13 cellular contexts compared by ENCODE assay signal in the genomic region with DNA sequence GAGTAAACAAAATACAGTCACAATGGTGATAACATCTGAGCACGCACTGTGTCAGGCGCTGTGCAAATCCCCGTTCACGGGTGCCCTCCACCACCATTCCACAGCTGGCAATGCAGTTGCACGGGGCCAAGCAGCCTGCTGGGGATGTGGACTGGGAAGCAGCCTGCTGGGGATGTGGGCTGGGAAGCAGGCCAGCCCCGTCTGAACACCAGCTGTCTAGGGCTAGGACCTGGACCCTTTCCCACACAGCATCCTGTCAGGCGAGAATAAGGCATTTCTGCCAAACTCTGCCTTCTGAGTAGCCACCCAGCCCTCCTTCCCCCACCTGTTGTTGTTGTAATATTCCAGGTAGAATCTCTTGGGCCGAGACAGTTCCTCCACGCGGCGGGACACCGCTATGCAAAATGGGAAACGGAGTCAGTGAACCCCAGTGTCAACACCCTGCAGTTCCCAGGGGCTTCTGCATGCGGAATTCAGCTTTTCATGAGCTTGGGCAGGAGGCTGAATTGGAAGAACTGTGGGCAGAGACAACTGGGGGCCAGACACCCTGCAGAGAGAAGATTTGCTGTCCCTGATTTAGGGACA. TPM values are rescaled to one million over a fixed set of nuclear protein-coding genes. Genes with fewer than 3 reads are reported as not detected.
DNase-seq lines count a peak whose midpoint lies in the region; ATAC-seq and TF ChIP-seq lines count a peak whose summit lies in the region.
"Had no signal": no experiment of that assay in that cellular context is flagged by ENCODE, and none has a peak within 500 bp of the region (broad histone marks: within the 10 kb centered on the region; RNA-seq: fewer than 3 reads in every experiment).

No MANE protein-coding gene starts in this region.

- H3K36me3 ChIP-seq in neuronal stem cell (replicated peaks in 1 of 2; ENCODE audit: control insufficient read depth in 2 of 2, insufficient read depth in 2 of 2, low read length in 2 of 2) (no peaks in the 10 kb centered on the region), PC-9 (ENCODE audit: low read depth) (no peaks in the 10 kb centered on the region)

- H2AFZ ChIP-seq in neuronal stem cell (ENCODE audit: low read length): no peak overlapping the region
- no peak overlapping the region for H2AFZ ChIP-seq in PC-9

- H3K27me3 Mint-ChIP-seq in CD14-positive monocyte (ENCODE audit: low read depth in 3 of 3): peaks cover 11 to 32% (median 13%) of the 10 kb centered on the region in 3 donors

- intact Hi-C loops in PC-9 (cut with micrococcal nuclease; ENCODE audit: unreplicated experiment) (no loop called here), CD14-positive monocyte (cut with micrococcal nuclease) (no loop called here)

- H4K20me1 ChIP-seq in PC-9 (ENCODE audit: insufficient read depth): no peaks in the 10 kb centered on the region

- H2AK5ac ChIP-seq in neuronal stem cell (ENCODE audit: low read depth, low read length): no peak overlapping the region

- WGBS in neuronal stem cell (ENCODE audit: extremely low coverage in 2 of 2, insufficient read length in 2 of 2, insufficient replicate concordance in 1 of 2), 2 donors: no CpG with 5 or more reads among the region's 14 CpGs

- no peak overlapping the region for H3K9ac ChIP-seq in neuronal stem cell (ENCODE audit: low read depth, low read length, poor library complexity)

- H2BK15ac ChIP-seq in neuronal stem cell (ENCODE audit: low read length): no peak overlapping the region

- H3K27ac Mint-ChIP-seq in CD14-positive monocyte: no peak overlapping the region
- H3K27ac Mint-ChIP-seq: activated naive CD4-positive, alpha-beta T cell treated with anti-CD3 and anti-CD28 coated beads for 36 hours; stimulated activated naive CD8-positive, alpha-beta T cell treated with anti-CD3 and anti-CD28 coated beads, Interleukin-15, Interleukin-2, amounts not matched to agents 100 ng/mL and 50 ng/mL, for 24 hours had no signal

- POLR2A ChIA-PET in PC-9 (lab: Charles Lee; ENCODE audit: unreplicated experiment): no interaction called here

- H3K4me1 Mint-ChIP-seq in CD14-positive monocyte: no peaks in the 10 kb centered on the region

- DNase-seq in DMS79 treated with DMSO at 0.1 percent for 48 hours (lab: John Stamatoyannopoulos, UW): peak; percentile 21
- DNase-seq in NCI-H2171 treated with DMSO at 0.1 percent for 48 hours (lab: John Stamatoyannopoulos, UW): peak; percentile 81
- DNase-seq in fibroblast of gingiva (ENCODE audit: low read depth): peak; percentile 81
- DNase-seq in neuronal stem cell (ENCODE audit: low spot score): no peak
- no peak for DNase-seq in OCI-M2 (lab: John Stamatoyannopoulos, UW; ENCODE audit: unreplicated experiment)
- no peak for DNase-seq in PC-9
- DNase-seq in CD14-positive monocyte (ENCODE audit: low spot score): no peak
- DNase-seq: activated CD4-positive, alpha-beta T cell treated with anti-CD3 and anti-CD28 coated beads for 1 hour; activated naive CD4-positive, alpha-beta T cell treated with anti-CD3 and anti-CD28 coated beads for 36 hours; DND-41 had no signal

- no peak overlapping the region for H3K4me2 ChIP-seq in neuronal stem cell (ENCODE audit: insufficient read depth, low read length, poor library complexity, severe bottlenecking)
- no peak overlapping the region for H3K4me2 ChIP-seq in PC-9

- no peaks in the 10 kb centered on the region for H3K36me3 Mint-ChIP-seq in CD14-positive monocyte

- H3K9me3 ChIP-seq in neuronal stem cell (replicated peaks in 1 of 2; ENCODE audit: control insufficient read depth in 2 of 2, insufficient read depth in 1 of 2, low read depth in 1 of 2, low read length in 2 of 2) (peaks cover 0 to 1% of the 10 kb centered on the region in 2 donors), PC-9 (ENCODE audit: insufficient read depth, low read depth) (no peaks in the 10 kb centered on the region)

- no peak for ATAC-seq in GM21576 (IDR thresholded peaks at IDR 0.05; ENCODE audit: unreplicated experiment)
- ATAC-seq: left colon had no signal

- H3K4me1 ChIP-seq in neuronal stem cell (ENCODE audit: control insufficient read depth in 2 of 2, insufficient read depth in 1 of 2, low read depth in 1 of 2, low read length in 2 of 2) (peaks cover 0 to 2% of the 10 kb centered on the region in 2 donors), PC-9 (replicated peaks; ENCODE audit: insufficient read depth) (no peaks in the 10 kb centered on the region)

- H3K4me3 Mint-ChIP-seq in CD14-positive monocyte: no peak overlapping the region
- H3K4me3 Mint-ChIP-seq: activated naive CD4-positive, alpha-beta T cell treated with anti-CD3 and anti-CD28 coated beads for 36 hours; stimulated activated naive CD8-positive, alpha-beta T cell treated with anti-CD3 and anti-CD28 coated beads, Interleukin-15, Interleukin-2, amounts not matched to agents 100 ng/mL and 50 ng/mL, for 24 hours had no signal

- H4K91ac ChIP-seq in neuronal stem cell (ENCODE audit: low read depth, low read length, poor library complexity): no peak overlapping the region

- H3K79me2 ChIP-seq in PC-9 (ENCODE audit: low read depth): no peaks in the 10 kb centered on the region

- no peaks in the 10 kb centered on the region for H3K9me2 ChIP-seq in PC-9 (ENCODE audit: insufficient read depth)

- no peak for TF ChIP-seq CTCF in PC-9 (conservative IDR thresholded peaks at IDR 0.05)
- TF ChIP-seq CTCF in CD14-positive monocyte (IDR thresholded peaks at IDR 0.05): no peak

- H2BK12ac ChIP-seq in neuronal stem cell (ENCODE audit: low read length): no peak overlapping the region

- H3K4me3 ChIP-seq in neuronal stem cell (ENCODE audit: low read length in 2 of 2) (no peak overlapping the region), PC-9 (no peak overlapping the region)

- CTCF ChIA-PET in PC-9 (lab: Charles Lee): interaction anchor here (0.6 kb wide), 1 partner anchor 33 kb away, joined by 5 read pairs; no protein-coding TSS in a partner anchor

- no TSS peak for BruUV-seq in PC-9 (replicated peaks; lab: Mats Ljungman, UMichigan)

- H4K8ac ChIP-seq in neuronal stem cell (ENCODE audit: low read depth, low read length): no peak overlapping the region

- no peak overlapping the region for H3K4ac ChIP-seq in neuronal stem cell (ENCODE audit: low read length)

- H3K27me3 ChIP-seq in neuronal stem cell (ENCODE audit: control insufficient read depth in 3 of 3, insufficient read depth in 3 of 3, low read depth in 1 of 3, low read length in 3 of 3) (peaks cover 0 to 51% (median 0%) of the 10 kb centered on the region in 3 experiments), PC-9 (ENCODE audit: insufficient read depth, low read depth) (peaks cover 89% of the 10 kb centered on the region)

- no peaks in the 10 kb centered on the region for H3K79me1 ChIP-seq in neuronal stem cell (ENCODE audit: low read depth, low read length)

- no peaks in the 10 kb centered on the region for H3F3A ChIP-seq in PC-9 (ENCODE audit: insufficient read depth, low read depth)

- H3K14ac ChIP-seq in neuronal stem cell (ENCODE audit: low read length): no peak overlapping the region

- no peak overlapping the region for H2BK120ac ChIP-seq in neuronal stem cell (ENCODE audit: low read depth, low read length)

- H3K9me3 Mint-ChIP-seq in CD14-positive monocyte: peaks cover 0 to 4% (median 0%) of the 10 kb centered on the region in 7 donors
- H3K9me3 Mint-ChIP-seq: activated naive CD4-positive, alpha-beta T cell treated with anti-CD3 and anti-CD28 coated beads for 36 hours; stimulated activated naive CD8-positive, alpha-beta T cell treated with anti-CD3 and anti-CD28 coated beads, Interleukin-15, Interleukin-2, amounts not matched to agents 100 ng/mL and 50 ng/mL, for 24 hours had no signal

- H3K18ac ChIP-seq in neuronal stem cell (ENCODE audit: low read length): peak overlapping the region; percentile 39

- H3K27ac ChIP-seq in neuronal stem cell (replicated peaks; ENCODE audit: low read length): no peak overlapping the region
- H3K27ac ChIP-seq in PC-9: no peak overlapping the region

- no peak overlapping the region for H2BK5ac ChIP-seq in neuronal stem cell (ENCODE audit: low read length)

- H3K23ac ChIP-seq in neuronal stem cell (ENCODE audit: low read depth, low read length, poor library complexity): no peak overlapping the region

RNA-seq across cellular contexts. Expression of a gene that starts 27.8 kb away (rescaled TPM):
- 40.2 TPM for polyA plus RNA-seq in neuronal stem cell (2013, experiment 1 of 2)
- polyA plus RNA-seq in neuronal stem cell (2013, experiment 2 of 2): 41.0 TPM
- total RNA-seq in PC-9 (2021): 23.3 and 25.2 TPM in 2 replicates
- polyA plus RNA-seq in CD14-positive monocyte: 1 to 10 TPM; 3.6 to 6.9 TPM

RNA-seq across cellular contexts. Expression of a gene that starts 36.5 kb away (rescaled TPM):
- polyA plus RNA-seq in neuronal stem cell (2013, experiment 1 of 2): 13.6 TPM
- polyA plus RNA-seq in neuronal stem cell (2013, experiment 2 of 2): 12.7 TPM
- 1.2 and 2.1 TPM in 2 replicates for total RNA-seq in PC-9 (2021)
- polyA plus RNA-seq in CD14-positive monocyte: not detected

Comparison
In these comparisons a context has a peak if more than half of its experiments do, and no peak if none do; other contexts are left out.
1. DNase-seq: peak in DMS79 treated with DMSO at 0.1 percent for 48 hours (single experiment), NCI-H2171 treated with DMSO at 0.1 percent for 48 hours (single experiment) and fibroblast of gingiva (single experiment); none in neuronal stem cell (single experiment), OCI-M2 (single experiment), PC-9 (0 of 2) and CD14-positive monocyte (single experiment).